ENCODE assay signal across 25 cellular contexts in the genomic region with DNA sequence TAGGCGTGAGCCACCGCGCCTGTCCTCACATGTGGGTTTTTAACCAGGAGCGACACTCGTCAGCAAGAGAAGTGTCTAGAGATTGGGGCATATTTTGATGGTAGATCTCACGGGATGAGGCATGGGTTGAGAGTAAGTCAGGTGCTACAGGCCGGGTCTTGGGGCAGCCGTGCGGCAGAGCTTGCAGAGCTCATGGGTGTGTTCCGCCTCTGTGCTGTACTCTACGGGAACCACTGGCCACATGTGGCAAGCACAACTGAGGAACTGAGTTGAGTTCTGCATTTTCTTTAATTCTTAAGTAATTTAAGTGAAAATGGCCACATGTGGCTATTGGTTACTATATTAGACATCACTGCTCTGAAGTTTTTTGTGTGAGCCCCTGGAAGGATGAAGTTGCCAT. TPM values are rescaled to one million over a fixed set of nuclear protein-coding genes. Genes with fewer than 3 reads are reported as not detected.
DNase-seq lines count a peak whose midpoint lies in the region; ATAC-seq lines count a peak whose summit lies in the region.
"Had no signal": no experiment of that assay in that cellular context is flagged by ENCODE, and none has a peak within 500 bp of the region (broad histone marks: within the 10 kb centered on the region; RNA-seq: fewer than 3 reads in every experiment).

No MANE protein-coding gene starts in this region.

- intact Hi-C loops in posterior vena cava (cut with DNase I): no loop called here

- peaks cover 47% of the 10 kb centered on the region for H3K36me3 ChIP-seq in KOPT-K1 (ENCODE audit: insufficient read depth, low read length)

- H3K4me3 Mint-ChIP-seq in activated naive CD4-positive, alpha-beta T cell treated with anti-CD3 and anti-CD28 coated beads, Interleukin-2, amount 10 ng/mL, durations not matched to agents 7 days and 5 days: no peak overlapping the region
- peak overlapping the region; percentile 64 for H3K4me3 Mint-ChIP-seq in activated T-helper 17 cell treated with anti-CD3 and anti-CD28 coated beads, Interleukin-2, amount 50 U/mL, for 72 hours
- H3K4me3 Mint-ChIP-seq: neural crest cell; stimulated activated memory B cell treated with anti-CD40 and anti-IgM and Interleukin-4, amounts not matched to agents 10 μg/mL and 1 μg/mL and 100 μg/mL, for 72 hours had no signal

- peaks cover 59% of the 10 kb centered on the region for H3K4me1 Mint-ChIP-seq in activated naive CD4-positive, alpha-beta T cell treated with anti-CD3 and anti-CD28 coated beads, Interleukin-2, amount 10 ng/mL, durations not matched to agents 7 days and 5 days
- H3K4me1 Mint-ChIP-seq in activated T-helper 17 cell treated with anti-CD3 and anti-CD28 coated beads, Interleukin-2, amount 50 U/mL, for 72 hours: peaks cover 42% of the 10 kb centered on the region
- H3K4me1 Mint-ChIP-seq: neural crest cell; stimulated activated memory B cell treated with anti-CD40 and anti-IgM and Interleukin-4, amounts not matched to agents 10 μg/mL and 1 μg/mL and 100 μg/mL, for 72 hours had no signal

- H3K9me3 Mint-ChIP-seq in activated naive CD4-positive, alpha-beta T cell treated with anti-CD3 and anti-CD28 coated beads, Interleukin-2, amount 10 ng/mL, durations not matched to agents 7 days and 5 days: no peaks in the 10 kb centered on the region
- no peaks in the 10 kb centered on the region for H3K9me3 Mint-ChIP-seq in activated T-helper 17 cell treated with anti-CD3 and anti-CD28 coated beads, Interleukin-2, amount 50 U/mL, for 72 hours
- H3K9me3 Mint-ChIP-seq: neural crest cell; stimulated activated memory B cell treated with anti-CD40 and anti-IgM and Interleukin-4, amounts not matched to agents 10 μg/mL and 1 μg/mL and 100 μg/mL, for 72 hours had no signal

- H3K36me3 Mint-ChIP-seq in activated naive CD4-positive, alpha-beta T cell treated with anti-CD3 and anti-CD28 coated beads, Interleukin-2, amount 10 ng/mL, durations not matched to agents 7 days and 5 days: peaks cover 76% of the 10 kb centered on the region
- H3K36me3 Mint-ChIP-seq in activated T-helper 17 cell treated with anti-CD3 and anti-CD28 coated beads, Interleukin-2, amount 50 U/mL, for 72 hours (ENCODE audit: low read depth): peaks cover 78% of the 10 kb centered on the region

- peak overlapping the region; percentile 29 for H3K27ac ChIP-seq in KOPT-K1 (ENCODE audit: low read depth, low read length, poor library complexity, severe bottlenecking)
- H3K27ac ChIP-seq: left lung, prostate gland had no signal

- H3K27me3 Mint-ChIP-seq in activated naive CD4-positive, alpha-beta T cell treated with anti-CD3 and anti-CD28 coated beads, Interleukin-2, amount 10 ng/mL, durations not matched to agents 7 days and 5 days: no peaks in the 10 kb centered on the region
- H3K27me3 Mint-ChIP-seq in activated T-helper 17 cell treated with anti-CD3 and anti-CD28 coated beads, Interleukin-2, amount 50 U/mL, for 72 hours: no peaks in the 10 kb centered on the region
- H3K27me3 Mint-ChIP-seq: stimulated activated memory B cell treated with anti-CD40 and anti-IgM and Interleukin-4, amounts not matched to agents 10 μg/mL and 1 μg/mL and 100 μg/mL, for 72 hours had no signal

- peak overlapping the region; percentile 88 for H3K27ac Mint-ChIP-seq in activated naive CD4-positive, alpha-beta T cell treated with anti-CD3 and anti-CD28 coated beads, Interleukin-2, amount 10 ng/mL, durations not matched to agents 7 days and 5 days
- H3K27ac Mint-ChIP-seq in activated T-helper 17 cell treated with anti-CD3 and anti-CD28 coated beads, Interleukin-2, amount 50 U/mL, for 72 hours: peak overlapping the region; percentile 84
- H3K27ac Mint-ChIP-seq: stimulated activated memory B cell treated with anti-CD40 and anti-IgM and Interleukin-4, amounts not matched to agents 10 μg/mL and 1 μg/mL and 100 μg/mL, for 72 hours had no signal

- ATAC-seq in activated T-helper 17 cell treated with anti-CD3 and anti-CD28 coated beads, Interleukin-2, amount 50 U/mL, for 72 hours (replicated peaks): no peak
- ATAC-seq: heart right ventricle; left lung; Panc1; stimulated activated memory B cell treated with anti-CD40 and anti-IgM and Interleukin-4, amounts not matched to agents 10 μg/mL and 1 μg/mL and 100 μg/mL, for 72 hours had no signal

- H3K9me3 ChIP-seq in KOPT-K1 (ENCODE audit: insufficient read depth, low read length, poor library complexity, severe bottlenecking): no peaks in the 10 kb centered on the region
- H3K9me3 ChIP-seq: heart right ventricle, left lung, prostate gland had no signal

- peak; percentile 9 for DNase-seq in activated naive CD4-positive, alpha-beta T cell treated with anti-CD3 and anti-CD28 coated beads, Interleukin-2, amount 10 ng/mL, durations not matched to agents 7 days and 5 days
- DNase-seq in activated naive CD4-positive, alpha-beta T cell treated with anti-CD3 and anti-CD28 coated beads, Interleukin-2, amount 50 U/mL, for 16 hours: no peak
- DNase-seq in posterior vena cava (ENCODE audit: low spot score) (peak; percentile 48), UCSD-AML1 (lab: John Stamatoyannopoulos, UW; ENCODE audit: unreplicated experiment) (no peak)
- DNase-seq in stimulated activated CD4-positive, alpha-beta T cell treated with anti-CD3 and anti-CD28 coated beads, Interleukin-12 subunit alpha, Interleukin-12 subunit beta, amount 100 ng/mL, for 4 hours: no peak
- DNase-seq: activated CD4-positive, alpha-beta T cell treated with anti-CD3 and anti-CD28 coated beads for 48 hours; activated gamma-delta T cell; cerebellar nuclear complex; DMS153; foreskin fibroblast; heart right ventricle; left lung; NCI-H2081 treated with DMSO at 0.1 percent for 48 hours; NCI-H446; SIG-M5; stimulated activated CD4-positive, alpha-beta T cell treated with anti-CD3 and anti-CD28 coated beads, Interleukin-1b, Interleukin-23, amount 100 ng/mL, for 48 hours had no signal

- CTCF ChIA-PET in activated naive CD4-positive, alpha-beta T cell treated with anti-CD3 and anti-CD28 coated beads, Interleukin-2, amount 10 ng/mL, durations not matched to agents 7 days and 5 days (lab: Charles Lee): interaction anchor here (1.1 to 3.1 kb wide), 3 partner anchors 8 to 116 kb away, joined by 3 to 13 read pairs (median 3); no protein-coding TSS in a partner anchor

RNA-seq across cellular contexts. Expression of gene CLUAP1, which starts 9.6 kb away (rescaled TPM):
- 10 to 100 TPM; 14.9 to 15.7 TPM for total RNA-seq in activated T-helper 17 cell treated with anti-CD3 and anti-CD28 coated beads, Interleukin-2, amount 50 U/mL, for 72 hours
- 10 to 100 TPM; 20.9 to 25.8 TPM for total RNA-seq in posterior vena cava

RNA-seq across cellular contexts. Expression of gene C16orf90, which starts 15.1 kb away (rescaled TPM):
- total RNA-seq in activated T-helper 17 cell treated with anti-CD3 and anti-CD28 coated beads, Interleukin-2, amount 50 U/mL, for 72 hours: not detected
- total RNA-seq in posterior vena cava: not detected
- total RNA-seq: epithelial cell of proximal tubule, G401, H1, heart right ventricle, left lung, neural crest cell had no signal

Comparison
In these comparisons a context has a peak if more than half of its experiments do, and no peak if none do; other contexts are left out.
1. DNase-seq: peak in activated naive CD4-positive, alpha-beta T cell treated with anti-CD3 and anti-CD28 coated beads, Interleukin-2, amount 10 ng/mL, durations not matched to agents 7 days and 5 days (single experiment) and posterior vena cava (single experiment); none in activated naive CD4-positive, alpha-beta T cell treated with anti-CD3 and anti-CD28 coated beads, Interleukin-2, amount 50 U/mL, for 16 hours (single experiment), UCSD-AML1 (single experiment) and stimulated activated CD4-positive, alpha-beta T cell treated with anti-CD3 and anti-CD28 coated beads, Interleukin-12 subunit alpha, Interleukin-12 subunit beta, amount 100 ng/mL, for 4 hours (single experiment).